In genomic region chr1:30129001-30129408, GRCh38 we compare ENCODE assay signal across 1 cellular context.
A peak's percentile ranks its signal among the peaks of the same experiment; 100 is the strongest.
TF ChIP-seq lines count a peak whose summit lies in the region.

No MANE protein-coding gene starts in this region.

TF ChIP-seq in K562, 482 proteins besides CTCF, POLR2A, EP300 and RAD21 (continued from another document):
- no peak for TF ChIP-seq RERE (CRISPR knock-in tag; IDR thresholded peaks at IDR 0.05; ENCODE audit: borderline replicate concordance)
- TF ChIP-seq OTX1 (CRISPR knock-in tag; IDR thresholded peaks at IDR 0.05): peak; percentile 49; the same call in 1 of the 2 replicates
- peak; percentile 81 for TF ChIP-seq GATAD2A (IDR thresholded peaks at IDR 0.05)
- TF ChIP-seq POLR2G (IDR thresholded peaks at IDR 0.05; ENCODE audit: low read depth, low read length): no peak
- TF ChIP-seq ZNF79 (CRISPR knock-in tag; IDR thresholded peaks at IDR 0.05; ENCODE audit: low read depth): no peak
- TF ChIP-seq SMARCC2 (IDR thresholded peaks at IDR 0.05; ENCODE audit: low read depth): peak; percentile 87
- no peak for TF ChIP-seq BRD9 (IDR thresholded peaks at IDR 0.05; ENCODE audit: low read depth, partially characterized antibody)
- no peak for TF ChIP-seq KLF6 (CRISPR knock-in tag; IDR thresholded peaks at IDR 0.05; ENCODE audit: borderline replicate concordance)
- no peak for TF ChIP-seq TRIM25 (IDR thresholded peaks at IDR 0.05; ENCODE audit: borderline replicate concordance)
- TF ChIP-seq HDAC6 (IDR thresholded peaks at IDR 0.05; ENCODE audit: low read depth, low read length): no peak
- TF ChIP-seq TARDBP (IDR thresholded peaks at IDR 0.05): no peak
- TF ChIP-seq, protein P1, sequence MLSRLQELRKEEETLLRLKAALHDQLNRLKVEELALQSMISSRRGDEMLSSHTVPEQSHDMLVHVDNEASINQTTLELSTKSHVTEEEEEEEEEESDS (CRISPR knock-in tag; IDR thresholded peaks at IDR 0.05): no peak
- peak; percentile 82 for TF ChIP-seq SMAD4 (CRISPR knock-in tag; conservative IDR thresholded peaks at IDR 0.05)
- TF ChIP-seq, protein P2, sequence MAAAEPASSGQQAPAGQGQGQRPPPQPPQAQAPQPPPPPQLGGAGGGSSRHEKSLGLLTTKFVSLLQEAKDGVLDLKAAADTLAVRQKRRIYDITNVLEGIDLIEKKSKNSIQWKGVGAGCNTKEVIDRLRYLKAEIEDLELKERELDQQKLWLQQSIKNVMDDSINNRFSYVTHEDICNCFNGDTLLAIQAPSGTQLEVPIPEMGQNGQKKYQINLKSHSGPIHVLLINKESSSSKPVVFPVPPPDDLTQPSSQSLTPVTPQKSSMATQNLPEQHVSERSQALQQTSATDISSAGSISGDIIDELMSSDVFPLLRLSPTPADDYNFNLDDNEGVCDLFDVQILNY (CRISPR knock-in tag; IDR thresholded peaks at IDR 0.05): no peak
- peak; percentile 55; the same call in 1 of the 2 replicates for TF ChIP-seq FOSL1 (tag; conservative IDR thresholded peaks at IDR 0.05)
- TF ChIP-seq MYBL2 (IDR thresholded peaks at IDR 0.05; ENCODE audit: low read depth): no peak
- TF ChIP-seq MYBL2 (CRISPR knock-in tag; IDR thresholded peaks at IDR 0.05; ENCODE audit: borderline replicate concordance): no peak
- TF ChIP-seq ZNF785 (CRISPR knock-in tag; IDR thresholded peaks at IDR 0.05): no peak
- TF ChIP-seq MNT (conservative IDR thresholded peaks at IDR 0.05): peak in 1 of 2 experiments; percentile 57; a peak in 2 of 4 replicates
- TF ChIP-seq HDAC1 (IDR thresholded peaks at IDR 0.05): peak in 1 of 2 experiments; percentile 66; a peak in 2 of 4 replicates
- TF ChIP-seq LEF1 (IDR thresholded peaks at IDR 0.05): peak; percentile 79
- no peak for TF ChIP-seq RBM15 (IDR thresholded peaks at IDR 0.05; ENCODE audit: insufficient read depth, low read length)
- TF ChIP-seq FOXK2 (conservative IDR thresholded peaks at IDR 0.05 in 1 of 2, IDR thresholded peaks at IDR 0.05 in 1 of 2; ENCODE audit: low read depth in 2 of 2): peak; percentile 88 to 92
- TF ChIP-seq, protein P3, sequence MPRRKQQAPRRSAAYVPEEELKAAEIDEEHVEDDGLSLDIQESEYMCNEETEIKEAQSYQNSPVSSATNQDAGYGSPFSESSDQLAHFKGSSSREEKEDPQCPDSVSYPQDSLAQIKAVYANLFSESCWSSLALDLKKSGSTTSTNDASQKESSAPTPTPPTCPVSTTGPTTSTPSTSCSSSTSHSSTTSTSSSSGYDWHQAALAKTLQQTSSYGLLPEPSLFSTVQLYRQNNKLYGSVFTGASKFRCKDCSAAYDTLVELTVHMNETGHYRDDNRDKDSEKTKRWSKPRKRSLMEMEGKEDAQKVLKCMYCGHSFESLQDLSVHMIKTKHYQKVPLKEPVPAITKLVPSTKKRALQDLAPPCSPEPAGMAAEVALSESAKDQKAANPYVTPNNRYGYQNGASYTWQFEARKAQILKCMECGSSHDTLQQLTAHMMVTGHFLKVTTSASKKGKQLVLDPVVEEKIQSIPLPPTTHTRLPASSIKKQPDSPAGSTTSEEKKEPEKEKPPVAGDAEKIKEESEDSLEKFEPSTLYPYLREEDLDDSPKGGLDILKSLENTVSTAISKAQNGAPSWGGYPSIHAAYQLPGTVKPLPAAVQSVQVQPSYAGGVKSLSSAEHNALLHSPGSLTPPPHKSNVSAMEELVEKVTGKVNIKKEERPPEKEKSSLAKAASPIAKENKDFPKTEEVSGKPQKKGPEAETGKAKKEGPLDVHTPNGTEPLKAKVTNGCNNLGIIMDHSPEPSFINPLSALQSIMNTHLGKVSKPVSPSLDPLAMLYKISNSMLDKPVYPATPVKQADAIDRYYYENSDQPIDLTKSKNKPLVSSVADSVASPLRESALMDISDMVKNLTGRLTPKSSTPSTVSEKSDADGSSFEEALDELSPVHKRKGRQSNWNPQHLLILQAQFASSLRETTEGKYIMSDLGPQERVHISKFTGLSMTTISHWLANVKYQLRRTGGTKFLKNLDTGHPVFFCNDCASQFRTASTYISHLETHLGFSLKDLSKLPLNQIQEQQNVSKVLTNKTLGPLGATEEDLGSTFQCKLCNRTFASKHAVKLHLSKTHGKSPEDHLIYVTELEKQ (CRISPR knock-in tag; IDR thresholded peaks at IDR 0.05): no peak
- peak; percentile 76 for TF ChIP-seq STAT5A (IDR thresholded peaks at IDR 0.05; ENCODE audit: borderline replicate concordance, low read length)
- TF ChIP-seq SIN3A (IDR thresholded peaks at IDR 0.05; ENCODE audit: borderline replicate concordance in 2 of 2, control insufficient read depth in 1 of 2, low read depth in 2 of 2, low read length in 2 of 2): no peak
- TF ChIP-seq TBL1XR1 (IDR thresholded peaks at IDR 0.05; ENCODE audit: low read length in 2 of 2): peak; percentile 38 to 92; a peak in 2 of 4 replicates
- TF ChIP-seq NCOA1 (IDR thresholded peaks at IDR 0.05; ENCODE audit: low read depth): peak; percentile 44; the same call in 1 of the 2 replicates
- TF ChIP-seq NCOR1 (IDR thresholded peaks at IDR 0.05): peak; percentile 96
- no peak for TF ChIP-seq HIVEP1 (CRISPR knock-in tag; IDR thresholded peaks at IDR 0.05)
- TF ChIP-seq HDAC2 (IDR thresholded peaks at IDR 0.05): peak; percentile 81
- no peak for TF ChIP-seq FOS (IDR thresholded peaks at IDR 0.05; ENCODE audit: extremely low read depth, insufficient read length)
- TF ChIP-seq DMBX1 (CRISPR knock-in tag; IDR thresholded peaks at IDR 0.05; ENCODE audit: borderline replicate concordance): peak; percentile 47; the same call in 1 of the 2 replicates
- TF ChIP-seq POLR2AphosphoS5 (IDR thresholded peaks at IDR 0.05; ENCODE audit: control insufficient read depth, insufficient read depth, low read depth, low read length): 0 out of 2 replicates have a peak, but pooled peaks have one; percentile 38
- peak; percentile 59; the same call in 1 of the 2 replicates for TF ChIP-seq BHLHE40 (IDR thresholded peaks at IDR 0.05; ENCODE audit: low read length)
- TF ChIP-seq HDGF (IDR thresholded peaks at IDR 0.05): no peak
- TF ChIP-seq, protein P4, sequence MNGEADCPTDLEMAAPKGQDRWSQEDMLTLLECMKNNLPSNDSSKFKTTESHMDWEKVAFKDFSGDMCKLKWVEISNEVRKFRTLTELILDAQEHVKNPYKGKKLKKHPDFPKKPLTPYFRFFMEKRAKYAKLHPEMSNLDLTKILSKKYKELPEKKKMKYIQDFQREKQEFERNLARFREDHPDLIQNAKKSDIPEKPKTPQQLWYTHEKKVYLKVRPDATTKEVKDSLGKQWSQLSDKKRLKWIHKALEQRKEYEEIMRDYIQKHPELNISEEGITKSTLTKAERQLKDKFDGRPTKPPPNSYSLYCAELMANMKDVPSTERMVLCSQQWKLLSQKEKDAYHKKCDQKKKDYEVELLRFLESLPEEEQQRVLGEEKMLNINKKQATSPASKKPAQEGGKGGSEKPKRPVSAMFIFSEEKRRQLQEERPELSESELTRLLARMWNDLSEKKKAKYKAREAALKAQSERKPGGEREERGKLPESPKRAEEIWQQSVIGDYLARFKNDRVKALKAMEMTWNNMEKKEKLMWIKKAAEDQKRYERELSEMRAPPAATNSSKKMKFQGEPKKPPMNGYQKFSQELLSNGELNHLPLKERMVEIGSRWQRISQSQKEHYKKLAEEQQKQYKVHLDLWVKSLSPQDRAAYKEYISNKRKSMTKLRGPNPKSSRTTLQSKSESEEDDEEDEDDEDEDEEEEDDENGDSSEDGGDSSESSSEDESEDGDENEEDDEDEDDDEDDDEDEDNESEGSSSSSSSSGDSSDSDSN (IDR thresholded peaks at IDR 0.05; ENCODE audit: borderline replicate concordance in 1 of 2, low read depth in 2 of 2, low read length in 2 of 2): no peak
- peak; percentile 37; the same call in 1 of the 2 replicates for TF ChIP-seq MTA3 (IDR thresholded peaks at IDR 0.05; ENCODE audit: borderline replicate concordance)
- TF ChIP-seq ZNF445 (CRISPR knock-in tag; IDR thresholded peaks at IDR 0.05; ENCODE audit: low read depth): no peak
- peak; percentile 58 for TF ChIP-seq NEUROD1 (IDR thresholded peaks at IDR 0.05; ENCODE audit: borderline replicate concordance, low read depth, low read length, partially characterized antibody)
- no peak for TF ChIP-seq ZC3H4 (CRISPR knock-in tag; IDR thresholded peaks at IDR 0.05; ENCODE audit: borderline replicate concordance)
- no peak for TF ChIP-seq TCF7 (IDR thresholded peaks at IDR 0.05; ENCODE audit: borderline replicate concordance)
- TF ChIP-seq ZNF57 (CRISPR knock-in tag; IDR thresholded peaks at IDR 0.05): no peak
- no peak for TF ChIP-seq DACH1 (IDR thresholded peaks at IDR 0.05; ENCODE audit: partially characterized antibody)
- no peak for TF ChIP-seq RBM22 (IDR thresholded peaks at IDR 0.05; ENCODE audit: low read depth, low read length, poor library complexity, severe bottlenecking)
- TF ChIP-seq ELF4 (CRISPR knock-in tag; IDR thresholded peaks at IDR 0.05): 0 out of 2 replicates have a peak, but pooled peaks have one; percentile 46
- TF ChIP-seq ZKSCAN1 (IDR thresholded peaks at IDR 0.05; ENCODE audit: low read depth, low read length): no peak
- TF ChIP-seq RAD51 (IDR thresholded peaks at IDR 0.05; ENCODE audit: borderline replicate concordance, low read depth): no peak; the same call in 1 of the 2 replicates
- TF ChIP-seq, protein P5, sequence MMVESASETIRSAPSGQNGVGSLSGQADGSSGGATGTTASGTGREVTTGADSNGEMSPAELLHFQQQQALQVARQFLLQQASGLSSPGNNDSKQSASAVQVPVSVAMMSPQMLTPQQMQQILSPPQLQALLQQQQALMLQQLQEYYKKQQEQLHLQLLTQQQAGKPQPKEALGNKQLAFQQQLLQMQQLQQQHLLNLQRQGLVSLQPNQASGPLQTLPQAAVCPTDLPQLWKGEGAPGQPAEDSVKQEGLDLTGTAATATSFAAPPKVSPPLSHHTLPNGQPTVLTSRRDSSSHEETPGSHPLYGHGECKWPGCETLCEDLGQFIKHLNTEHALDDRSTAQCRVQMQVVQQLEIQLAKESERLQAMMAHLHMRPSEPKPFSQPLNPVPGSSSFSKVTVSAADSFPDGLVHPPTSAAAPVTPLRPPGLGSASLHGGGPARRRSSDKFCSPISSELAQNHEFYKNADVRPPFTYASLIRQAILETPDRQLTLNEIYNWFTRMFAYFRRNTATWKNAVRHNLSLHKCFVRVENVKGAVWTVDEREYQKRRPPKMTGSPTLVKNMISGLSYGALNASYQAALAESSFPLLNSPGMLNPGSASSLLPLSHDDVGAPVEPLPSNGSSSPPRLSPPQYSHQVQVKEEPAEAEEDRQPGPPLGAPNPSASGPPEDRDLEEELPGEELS (CRISPR knock-in tag; IDR thresholded peaks at IDR 0.05; ENCODE audit: borderline replicate concordance): no peak
- peak; percentile 85 for TF ChIP-seq MEIS2 (IDR thresholded peaks at IDR 0.05; ENCODE audit: partially characterized antibody)
- no peak for TF ChIP-seq KDM5B (IDR thresholded peaks at IDR 0.05; ENCODE audit: insufficient replicate concordance, low read depth, low read length)
- no peak for TF ChIP-seq ZNF311 (CRISPR knock-in tag; IDR thresholded peaks at IDR 0.05)
